ENCODE assay signal across 24 cellular contexts in the genomic region with DNA sequence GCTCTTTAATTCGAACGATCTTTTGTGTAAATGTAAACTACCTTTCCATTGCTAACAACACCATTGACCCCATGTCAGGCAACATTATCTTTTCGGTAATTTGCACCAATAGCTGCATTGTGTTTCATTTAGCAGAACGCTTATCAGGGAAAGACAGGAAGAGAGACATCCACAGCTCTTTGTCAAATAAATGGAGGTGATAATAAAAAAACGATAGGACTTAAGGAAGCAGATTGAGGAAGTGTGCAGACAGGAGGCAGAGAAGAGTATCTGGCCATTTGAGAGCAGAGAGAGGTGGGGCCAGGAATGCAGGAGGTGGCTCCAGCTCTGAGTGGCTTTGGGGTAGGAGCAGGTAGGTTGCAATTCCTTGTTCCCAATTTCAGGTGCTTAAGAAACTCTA. TPM values are rescaled to one million over a fixed set of nuclear protein-coding genes. Genes with fewer than 3 reads are reported as not detected.
"Had no signal": no experiment of that assay in that cellular context is flagged by ENCODE, and none has a peak within 500 bp of the region (broad histone marks: within the 10 kb centered on the region; RNA-seq: fewer than 3 reads in every experiment).

No MANE protein-coding gene starts in this region.

- H3K36me3 ChIP-seq: esophagus muscularis mucosa, gastrocnemius medialis, heart right ventricle, stomach, thoracic aorta, transverse colon had no signal

- H3K4me1 ChIP-seq: esophagus muscularis mucosa, gastrocnemius medialis, heart right ventricle, stomach, transverse colon had no signal

- DNase-seq: cortex of kidney; dorsolateral prefrontal cortex; effector memory CD4-positive, alpha-beta T cell; gastrocnemius medialis; heart right ventricle; hypothalamus; kidney glomerular epithelial cell; mammary epithelial cell; mucosa of descending colon; naive thymus-derived CD8-positive, alpha-beta T cell; posterior cingulate gyrus; stimulated activated CD4-positive, alpha-beta T cell treated with anti-CD3 and anti-CD28 coated beads, Interleukin-2, amount 100 ng/mL, for 24 hours; stimulated activated CD4-positive, alpha-beta T cell treated with anti-CD3 and anti-CD28 coated beads, Interleukin-4, amount 100 ng/mL, for 4 hours; stimulated activated naive CD4-positive, alpha-beta T cell; stomach; substantia nigra; transverse colon had no signal

- H3K27me3 ChIP-seq: dorsolateral prefrontal cortex, gastrocnemius medialis, heart right ventricle, stomach, transverse colon had no signal

- H3K27ac ChIP-seq: dorsolateral prefrontal cortex, epithelial cell of prostate, esophagus muscularis mucosa, gastrocnemius medialis, heart right ventricle, stomach, thoracic aorta, transverse colon had no signal

- FAIRE-seq: islet of Langerhans had no signal

- H3K4me3 ChIP-seq: dorsolateral prefrontal cortex, esophagus muscularis mucosa, gastrocnemius medialis, heart right ventricle, mucosa of descending colon, stomach, thoracic aorta, transverse colon had no signal

- H3K9me3 ChIP-seq: esophagus muscularis mucosa, gastrocnemius medialis, heart right ventricle, mucosa of descending colon, stomach, thoracic aorta, transverse colon had no signal

RNA-seq across cellular contexts. Expression of a gene that starts 37.5 kb away (rescaled TPM):
- total RNA-seq: fibroblast of villous mesenchyme; mammary epithelial cell; naive thymus-derived CD8-positive, alpha-beta T cell; pulmonary artery endothelial cell; ureter had no signal
- polyA plus RNA-seq: mammary epithelial cell; naive thymus-derived CD8-positive, alpha-beta T cell had no signal
